ENCODE assay signal across 7 cellular contexts in the genomic region with DNA sequence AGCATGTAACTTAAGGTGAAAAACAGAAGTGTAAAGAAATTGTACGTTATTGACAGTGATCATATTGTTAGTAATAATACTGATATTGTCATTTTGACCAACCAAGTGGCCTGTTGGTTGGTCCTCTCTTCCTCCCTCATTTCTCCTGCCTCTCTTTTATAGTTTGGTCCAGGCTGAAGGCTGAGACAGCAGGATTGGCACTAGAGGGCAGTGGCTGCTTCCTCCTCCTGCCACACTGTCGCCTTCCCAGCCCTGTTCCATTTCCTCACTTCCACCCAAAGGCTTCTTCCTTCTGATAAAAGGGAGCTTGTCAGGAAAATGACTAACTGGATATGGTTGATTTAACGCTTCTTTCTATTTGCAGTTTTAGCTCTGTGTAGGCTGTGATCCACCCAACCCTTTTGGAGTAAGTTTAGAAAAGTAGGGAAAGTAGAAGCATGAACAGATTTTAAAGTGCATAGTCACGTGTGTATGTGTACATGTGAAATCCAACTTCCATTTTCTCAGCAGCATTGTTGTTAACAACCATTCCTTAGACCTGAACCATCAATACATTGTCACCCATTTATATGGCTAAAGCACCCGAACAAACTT. TPM values are rescaled to one million over a fixed set of nuclear protein-coding genes. Genes with fewer than 3 reads are reported as not detected.
DNase-seq lines count a peak whose midpoint lies in the region; ATAC-seq and TF ChIP-seq lines count a peak whose summit lies in the region.

No MANE protein-coding gene starts in this region.

- ATAC-seq in GM23338 = peak; percentile 93
- ATAC-seq in RWPE2 (ENCODE audit: low read depth) = peak; percentile 90
- ATAC-seq in foreskin keratinocyte = peak; percentile 37
- no peak for ATAC-seq in HG02610 (IDR thresholded peaks at IDR 0.05; ENCODE audit: unreplicated experiment)
- ATAC-seq in GM21360 (IDR thresholded peaks at IDR 0.05; ENCODE audit: unreplicated experiment) = no peak

- H3K4me3 Mint-ChIP-seq in GM23338 = no peak overlapping the region

- no peaks in the 10 kb centered on the region for H3F3A ChIP-seq in GM23338 (replicated peaks; ENCODE audit: low read depth)

- no peaks in the 10 kb centered on the region for H3K9me2 ChIP-seq in GM23338 (ENCODE audit: insufficient read depth)

- peaks cover 4% of the 10 kb centered on the region; the same call in 1 of the 3 replicates for H3K4me1 Mint-ChIP-seq in GM23338

- TF ChIP-seq CTCF in GM23338 (conservative IDR thresholded peaks at IDR 0.05; ENCODE audit: low read depth in 2 of 2) (peak; percentile 61 to 81), RWPE2 (IDR thresholded peaks at IDR 0.05; ENCODE audit: poor library complexity, severe bottlenecking) (peak; percentile 84), foreskin keratinocyte (conservative IDR thresholded peaks at IDR 0.05) (peak; percentile 71)

- H3K27me3 Mint-ChIP-seq in GM23338 (ENCODE audit: insufficient read depth, low read depth, poor library complexity) = peaks cover 1% of the 10 kb centered on the region

- H3K4me2 ChIP-seq in GM23338 = no peak overlapping the region

- no peaks in the 10 kb centered on the region for H3K9me3 Mint-ChIP-seq in GM23338

- H3K9me3 ChIP-seq in RWPE2 (ENCODE audit: severe bottlenecking) = no peaks in the 10 kb centered on the region

- DNase-seq in GM23338 (ENCODE audit: low spot score) = peak; percentile 61
- no peak for DNase-seq in RWPE2 (ENCODE audit: low spot score)
- DNase-seq in foreskin keratinocyte = no peak
- peak; percentile 52 for DNase-seq in putamen (ENCODE audit: low spot score)
- no peak for DNase-seq in NCI-H2029 (lab: John Stamatoyannopoulos, UW)

- H3K27me3 ChIP-seq in GM23338 (ENCODE audit: insufficient read depth) = no peaks in the 10 kb centered on the region
- no peaks in the 10 kb centered on the region for H3K27me3 ChIP-seq in RWPE2 (ENCODE audit: insufficient read depth, poor library complexity, severe bottlenecking)
- H3K27me3 ChIP-seq in foreskin keratinocyte = no peaks in the 10 kb centered on the region

- 0 out of 2 replicates have a peak, but pooled peaks cover 5% of the 10 kb centered on the region for H3K36me3 ChIP-seq in GM23338 (ENCODE audit: insufficient read depth)
- peaks cover 8% of the 10 kb centered on the region; the same call in 1 of the 2 replicates for H3K36me3 ChIP-seq in RWPE2 (ENCODE audit: low read depth)

- no peaks in the 10 kb centered on the region for H4K20me1 ChIP-seq in GM23338 (replicated peaks; ENCODE audit: insufficient read depth)

- no peaks in the 10 kb centered on the region for H3K79me2 ChIP-seq in GM23338 (replicated peaks; ENCODE audit: insufficient read depth)

- peaks cover 15% of the 10 kb centered on the region; the same call in 2 of the 3 replicates for H3K36me3 Mint-ChIP-seq in GM23338 (ENCODE audit: low read depth)

- H3K4me3 ChIP-seq in GM23338 (no peak overlapping the region), RWPE2 (ENCODE audit: severe bottlenecking) (no peak overlapping the region)

- H3K27ac Mint-ChIP-seq in GM23338 = no peak overlapping the region

- H2AFZ ChIP-seq in GM23338 = no peak overlapping the region

- H3K4me1 ChIP-seq in GM23338 (ENCODE audit: insufficient read depth) (no peaks in the 10 kb centered on the region), RWPE2 (ENCODE audit: insufficient read depth, poor library complexity, severe bottlenecking) (no peaks in the 10 kb centered on the region), foreskin keratinocyte (no peaks in the 10 kb centered on the region)

- no peak overlapping the region for H3K27ac ChIP-seq in GM23338 (ENCODE audit: low read depth)
- no peak overlapping the region for H3K27ac ChIP-seq in RWPE2 (ENCODE audit: poor library complexity, severe bottlenecking)
- no peak overlapping the region for H3K27ac ChIP-seq in foreskin keratinocyte

TF ChIP-seq in GM23338, 12 proteins besides CTCF, POLR2A, EP300 and RAD21:
- TF ChIP-seq JUNB (IDR thresholded peaks at IDR 0.05; ENCODE audit: unreplicated experiment) = no peak

RNA-seq across cellular contexts. Expression of a gene that starts 35.6 kb away (rescaled TPM):
- total RNA-seq in GM23338 (2014; rRNA removed; shearing (Covaris generic)) = 11.3 and 14.5 TPM in 2 replicates
- 4.3 and 8.8 TPM in 2 replicates for polyA plus RNA-seq in GM23338 (2016; fragmentation: Nextera tagmentation; extraction: Ambion mirVana)
- 10.3 and 10.8 TPM in 2 replicates for total RNA-seq in foreskin keratinocyte
- polyA plus RNA-seq in foreskin keratinocyte = 6.3 and 7.6 TPM in 2 replicates

RNA-seq across cellular contexts. Expression of a gene that starts 35.8 kb away (rescaled TPM):
- total RNA-seq in GM23338 (2014; rRNA removed; shearing (Covaris generic)) = 128 and 141 TPM in 2 replicates
- 53.2 TPM in 2 replicates for polyA plus RNA-seq in GM23338 (2016; fragmentation: Nextera tagmentation; extraction: Ambion mirVana)
- total RNA-seq in foreskin keratinocyte = 77.0 and 77.9 TPM in 2 replicates
- polyA plus RNA-seq in foreskin keratinocyte = 45.1 and 51.7 TPM in 2 replicates

Comparison
In these comparisons a context has a peak if more than half of its experiments do, and no peak if none do; other contexts are left out.
1. ATAC-seq: peak in GM23338 (single experiment), RWPE2 (single experiment) and foreskin keratinocyte (single experiment); none in HG02610 (single experiment) and GM21360 (single experiment).
2. DNase-seq: peak in GM23338 (single experiment) and putamen (single experiment); none in RWPE2 (single experiment), foreskin keratinocyte (0 of 2) and NCI-H2029 (single experiment).
3. Peak in every context shown above with its lines, with median percentiles within 50 percentile points of each other: CTCF ChIP-seq.